In the genomic region with DNA sequence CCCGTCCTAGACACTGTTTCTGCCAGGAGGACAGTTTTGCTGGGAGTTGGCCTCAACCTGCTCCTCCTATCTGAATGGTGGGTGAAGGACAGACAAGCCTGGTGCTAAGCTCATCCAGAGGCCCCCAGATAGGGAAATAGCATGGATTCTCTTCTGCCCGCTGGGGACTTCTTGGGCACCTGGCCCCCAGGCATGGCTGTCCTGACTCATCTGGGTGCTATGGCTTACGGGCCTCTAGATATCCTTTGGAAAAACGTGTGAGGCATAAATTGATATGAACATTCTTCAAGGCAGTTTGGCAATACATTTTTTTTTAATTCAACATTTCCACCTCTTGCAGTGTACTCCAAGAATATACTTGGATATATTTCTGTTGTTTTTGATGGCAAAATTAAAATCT, we compare ENCODE assay signal across 21 cellular contexts. TPM values are rescaled to one million over a fixed set of nuclear protein-coding genes. Genes with fewer than 3 reads are reported as not detected.
DNase-seq lines count a peak whose midpoint lies in the region; ATAC-seq, FAIRE-seq and TF ChIP-seq lines count a peak whose summit lies in the region.
"Had no signal": no experiment of that assay in that cellular context is flagged by ENCODE, and none has a peak within 500 bp of the region (broad histone marks: within the 10 kb centered on the region; RNA-seq: fewer than 3 reads in every experiment).

No MANE protein-coding gene starts in this region.

- no peak overlapping the region for H3K23ac ChIP-seq in trophoblast cell (ENCODE audit: low read length)

- ATAC-seq in GM18861 (IDR thresholded peaks at IDR 0.05; ENCODE audit: unreplicated experiment), result no peak
- no peak for ATAC-seq in HG02973 (IDR thresholded peaks at IDR 0.05; ENCODE audit: unreplicated experiment)
- ATAC-seq: A549, GM12878, Panc1 had no signal

- DNase-seq in EL, result peak; percentile 55
- DNase-seq in dorsolateral prefrontal cortex, result no peak
- DNase-seq in trophoblast cell, result peak; percentile 40 to 58
- DNase-seq in kidney, result no peak
- DNase-seq in nucleus accumbens (lab: John Stamatoyannopoulos, UW), result no peak
- DNase-seq: GM23248, HCEC 1CT, NCI-H1048, NCI-H1417 treated with DMSO at 0.1 percent for 48 hours, NCI-H187, NCI-H510A, SJCRH30 had no signal

- H3K27ac Mint-ChIP-seq in IgD-negative memory B cell, result peak overlapping the region in 2 of 3 donors; percentile 2 to 47
- H3K27ac Mint-ChIP-seq: B cell had no signal

- H3K79me2 ChIP-seq in trophoblast cell (ENCODE audit: control insufficient read depth, insufficient read depth, low read length, poor library complexity), result no peaks in the 10 kb centered on the region

- intact Hi-C loops in dorsolateral prefrontal cortex (cut with DNase I), result no loop called here
- intact Hi-C loops in kidney (cut with DNase I), result no loop called here

- H3K27ac ChIP-seq in dorsolateral prefrontal cortex (peak overlapping the region in 49 of 59 donors; percentile 1 to 100 (median 98)), trophoblast cell (ENCODE audit: low read depth, low read length) (no peak overlapping the region), kidney (ENCODE audit: low read depth in 2 of 2, low read length in 2 of 2) (no peak overlapping the region)
- H3K27ac ChIP-seq: A549, GM23248, SJCRH30 had no signal

- no peak overlapping the region for H2BK5ac ChIP-seq in trophoblast cell (ENCODE audit: low read depth, low read length, poor library complexity)

- no peak overlapping the region for H3K4me3 Mint-ChIP-seq in IgD-negative memory B cell
- H3K4me3 Mint-ChIP-seq: B cell had no signal

- H3K9me3 ChIP-seq in trophoblast cell (ENCODE audit: insufficient read depth, low read depth, low read length), result no peaks in the 10 kb centered on the region
- no peaks in the 10 kb centered on the region for H3K9me3 ChIP-seq in kidney (ENCODE audit: control insufficient read depth in 1 of 2, low read length in 2 of 2)
- H3K9me3 ChIP-seq: A549, SJCRH30 had no signal

- H2AK5ac ChIP-seq in trophoblast cell (ENCODE audit: low read length), result no peak overlapping the region

- H2BK12ac ChIP-seq in trophoblast cell (ENCODE audit: low read length), result no peak overlapping the region

- FAIRE-seq in kidney (lab: Jason Lieb, UNC), result no peak
- FAIRE-seq: A549, D721Med, GM12878 had no signal

- no peak for TF ChIP-seq CTCF in dorsolateral prefrontal cortex (IDR thresholded peaks at IDR 0.05 in 54 of 56, conservative IDR thresholded peaks at IDR 0.05 in 2 of 56; ENCODE audit: low read depth in 1 of 56, partially characterized antibody in 56 of 56)
- TF ChIP-seq CTCF in kidney (IDR thresholded peaks at IDR 0.05; ENCODE audit: borderline replicate concordance, extremely low read depth, insufficient read depth), result no peak

- peaks cover 6% of the 10 kb centered on the region for H3K27me3 Mint-ChIP-seq in IgD-negative memory B cell
- H3K27me3 Mint-ChIP-seq: B cell had no signal

- H3K9ac ChIP-seq in trophoblast cell (ENCODE audit: low read length) (no peak overlapping the region), kidney (ENCODE audit: low read length in 2 of 2) (no peak overlapping the region)
- H3K9ac ChIP-seq: GM23248 had no signal

- no peaks in the 10 kb centered on the region for H3K4me1 ChIP-seq in trophoblast cell (ENCODE audit: control insufficient read depth in 1 of 2, insufficient read depth in 2 of 2, low read length in 2 of 2)
- H3K4me1 ChIP-seq in kidney (ENCODE audit: control insufficient read depth in 1 of 2, insufficient read depth in 1 of 2, low read depth in 1 of 2, low read length in 2 of 2), result no peaks in the 10 kb centered on the region
- H3K4me1 ChIP-seq: A549, SJCRH30 had no signal

- H3K36me3 ChIP-seq in trophoblast cell (ENCODE audit: control insufficient read depth in 1 of 2, insufficient read depth in 2 of 2, low read length in 2 of 2) (no peaks in the 10 kb centered on the region), kidney (ENCODE audit: control insufficient read depth in 1 of 2, insufficient read depth in 2 of 2, low read length in 2 of 2) (no peaks in the 10 kb centered on the region)

- H3K4me3 ChIP-seq in dorsolateral prefrontal cortex (no peak overlapping the region), trophoblast cell (ENCODE audit: low read depth, low read length) (no peak overlapping the region), kidney (ENCODE audit: low read length in 2 of 2) (no peak overlapping the region)
- H3K4me3 ChIP-seq: A549, GM12878, GM23248, K562, SJCRH30 had no signal

- no peak overlapping the region for H4K8ac ChIP-seq in trophoblast cell (ENCODE audit: low read depth, low read length)

- no peak overlapping the region for H3K4me2 ChIP-seq in trophoblast cell (ENCODE audit: low read length)
- H3K4me2 ChIP-seq: A549 had no signal

- H3K79me1 ChIP-seq in trophoblast cell (ENCODE audit: low read length), result no peaks in the 10 kb centered on the region

- no peak overlapping the region for H2AFZ ChIP-seq in trophoblast cell (ENCODE audit: insufficient read depth, low read length, poor library complexity)
- H2AFZ ChIP-seq: GM23248 had no signal

- no peak overlapping the region for H4K12ac ChIP-seq in trophoblast cell (ENCODE audit: low read depth, low read length)

- no peak overlapping the region for H4K91ac ChIP-seq in trophoblast cell (ENCODE audit: low read depth, low read length)

- H3K4me1 Mint-ChIP-seq in IgD-negative memory B cell, result peaks cover 6 to 14% (median 14%) of the 10 kb centered on the region in 3 donors

- peaks cover 8% of the 10 kb centered on the region for H3K36me3 Mint-ChIP-seq in IgD-negative memory B cell

- no peak overlapping the region for H2BK120ac ChIP-seq in trophoblast cell (ENCODE audit: insufficient read depth, low read length, poor library complexity)

- no CpG with 5 or more reads among the region's 4 CpGs for WGBS in trophoblast cell (ENCODE audit: extremely low coverage, insufficient coverage, insufficient read length)

- H3K27me3 ChIP-seq in dorsolateral prefrontal cortex, result no peaks in the 10 kb centered on the region
- no peaks in the 10 kb centered on the region for H3K27me3 ChIP-seq in trophoblast cell (ENCODE audit: insufficient read depth, low read length)
- H3K27me3 ChIP-seq: SJCRH30 had no signal

- no peak overlapping the region for H3K4ac ChIP-seq in trophoblast cell (ENCODE audit: low read depth, low read length)

- H3K14ac ChIP-seq in trophoblast cell (ENCODE audit: low read length), result no peak overlapping the region

- H3K9me3 Mint-ChIP-seq in IgD-negative memory B cell, result peaks cover 0 to 1% (median 0%) of the 10 kb centered on the region in 3 donors

- H3K18ac ChIP-seq in trophoblast cell (ENCODE audit: low read length), result no peak overlapping the region

RNA-seq across cellular contexts. Expression of gene TECPR2, which starts 8.6 kb away (rescaled TPM):
- polyA plus RNA-seq in IgD-negative memory B cell (3.2 TPM), kidney (ENCODE audit: insufficient read depth, low read depth, low replicate concordance) (6.0 TPM)
- total RNA-seq in dorsolateral prefrontal cortex (100 to 1,000 TPM in 7 of 120 experiments, 10 to 100 TPM in 113; 54.3 to 129 (median 78.9) TPM), kidney (30.2 TPM)
- polyA plus RNA-seq in trophoblast cell (2013), result 6.6 and 6.9 TPM in 2 replicates

RNA-seq across cellular contexts. Expression of gene CINP, which starts 8.7 kb away (rescaled TPM):
- polyA plus RNA-seq in IgD-negative memory B cell (39.5 TPM), kidney (ENCODE audit: insufficient read depth, low read depth, low replicate concordance) (49.3 TPM)
- total RNA-seq in dorsolateral prefrontal cortex (10 to 100 TPM; 31.4 to 69.6 (median 51.2) TPM), kidney (32.1 TPM)
- 22.1 and 23.0 TPM in 2 replicates for polyA plus RNA-seq in trophoblast cell (2013)

RNA-seq across cellular contexts. Expression of gene ZNF839, which starts 51.8 kb away (rescaled TPM):
- polyA plus RNA-seq in IgD-negative memory B cell, result 5.3 TPM
- 10 to 100 TPM in 117 of 120 experiments, 1 to 10 TPM in 3; 8.5 to 20.6 (median 14.9) TPM for total RNA-seq in dorsolateral prefrontal cortex
- polyA plus RNA-seq in trophoblast cell (2013), result 4.2 and 4.8 TPM in 2 replicates
- total RNA-seq in kidney, result 15.8 TPM
- 7.8 TPM for polyA plus RNA-seq in kidney (ENCODE audit: insufficient read depth, low read depth, low replicate concordance)

Comparison
In these comparisons a context has a peak if more than half of its experiments do, and no peak if none do; other contexts are left out.
1. DNase-seq: peak in EL (single experiment) and trophoblast cell (2 of 2); none in dorsolateral prefrontal cortex (0 of 10), kidney (single experiment) and nucleus accumbens (0 of 56).
2. H3K27ac ChIP-seq: peak in dorsolateral prefrontal cortex (49 of 59); none in trophoblast cell (single experiment) and kidney (0 of 2).